24 cellular contexts compared by ENCODE assay signal in genomic region chr1:227841141-227841540, GRCh38. TPM values are rescaled to one million over a fixed set of nuclear protein-coding genes. Genes with fewer than 3 reads are reported as not detected.
DNase-seq lines count a peak whose midpoint lies in the region; ATAC-seq, FAIRE-seq and TF ChIP-seq lines count a peak whose summit lies in the region.
"Had no signal": no experiment of that assay in that cellular context is flagged by ENCODE, and none has a peak within 500 bp of the region (broad histone marks: within the 10 kb centered on the region; RNA-seq: fewer than 3 reads in every experiment).

No MANE protein-coding gene starts in this region.

- no peaks in the 10 kb centered on the region for H3K36me3 Mint-ChIP-seq in T-helper 17 cell (ENCODE audit: low read depth)
- H3K36me3 Mint-ChIP-seq: CD14-positive monocyte; CD4-positive, alpha-beta memory T cell had no signal

- FAIRE-seq in D721Med (lab: Jason Lieb, UNC), result no peak
- FAIRE-seq: GM12892, GM18507, H54 had no signal

- no peak overlapping the region for H3K27ac Mint-ChIP-seq in T-helper 17 cell
- H3K27ac Mint-ChIP-seq: CD14-positive monocyte; CD4-positive, alpha-beta memory T cell had no signal

- DNase-seq in NCI-H524 (lab: John Stamatoyannopoulos, UW), result peak; percentile 46 to 69
- DNase-seq in NCI-H524 treated with DMSO at 0.1 percent for 48 hours (lab: John Stamatoyannopoulos, UW), result no peak
- no peak for DNase-seq in T-helper 17 cell
- peak; percentile 44 for DNase-seq in myocyte (ENCODE audit: low read depth)
- DNase-seq in iPS-NIHi11 (ENCODE audit: low spot score), result no peak
- no peak for DNase-seq in D721Med (ENCODE audit: insufficient read length, low spot score)
- no peak for DNase-seq in nucleus accumbens (lab: John Stamatoyannopoulos, UW)
- DNase-seq: 8988T; Calu3; CD4-positive, alpha-beta memory T cell; DMS153; DMS79; GDM1; HCEC 1CT had no signal

- TF ChIP-seq CTCF in D721Med (IDR thresholded peaks at IDR 0.05; ENCODE audit: insufficient read depth, missing control alignments), result no peak

- no peaks in the 10 kb centered on the region for H3K4me1 Mint-ChIP-seq in T-helper 17 cell
- H3K4me1 Mint-ChIP-seq: CD14-positive monocyte had no signal

- H3K9me3 ChIP-seq in T-helper 17 cell (ENCODE audit: control insufficient read depth, low read length, poor library complexity, severe bottlenecking), result no peaks in the 10 kb centered on the region
- H3K9me3 ChIP-seq: BLaER1 had no signal

- ATAC-seq in T-helper 17 cell (no peak), GM21825 (IDR thresholded peaks at IDR 0.05; ENCODE audit: unreplicated experiment) (no peak)

- peak overlapping the region; percentile 19 for H3K4me3 Mint-ChIP-seq in T-helper 17 cell
- H3K4me3 Mint-ChIP-seq: CD14-positive monocyte; CD4-positive, alpha-beta memory T cell had no signal

- H3K27me3 Mint-ChIP-seq in T-helper 17 cell, result no peaks in the 10 kb centered on the region

RNA-seq across cellular contexts. Expression of gene PRSS38, which starts 25.7 kb away (rescaled TPM):
- not detected for total RNA-seq in T-helper 17 cell
- not detected in 2 replicates for total RNA-seq in myocyte
- polyA plus RNA-seq in myocyte (2012), result not detected
- total RNA-seq: A673; Calu3; CD4-positive, alpha-beta memory T cell; Daoy; HT1080 had no signal
- polyA plus RNA-seq: AG04450; CD14-positive monocyte; CD4-positive, alpha-beta memory T cell had no signal

Comparison
In these comparisons a context has a peak if more than half of its experiments do, and no peak if none do; other contexts are left out.
1. DNase-seq: peak in NCI-H524 (2 of 2) and myocyte (single experiment); none in NCI-H524 treated with DMSO at 0.1 percent for 48 hours (single experiment), T-helper 17 cell (0 of 3), iPS-NIHi11 (single experiment), D721Med (single experiment) and nucleus accumbens (0 of 56).